8 cellular contexts compared by ENCODE assay signal in the genomic region with DNA sequence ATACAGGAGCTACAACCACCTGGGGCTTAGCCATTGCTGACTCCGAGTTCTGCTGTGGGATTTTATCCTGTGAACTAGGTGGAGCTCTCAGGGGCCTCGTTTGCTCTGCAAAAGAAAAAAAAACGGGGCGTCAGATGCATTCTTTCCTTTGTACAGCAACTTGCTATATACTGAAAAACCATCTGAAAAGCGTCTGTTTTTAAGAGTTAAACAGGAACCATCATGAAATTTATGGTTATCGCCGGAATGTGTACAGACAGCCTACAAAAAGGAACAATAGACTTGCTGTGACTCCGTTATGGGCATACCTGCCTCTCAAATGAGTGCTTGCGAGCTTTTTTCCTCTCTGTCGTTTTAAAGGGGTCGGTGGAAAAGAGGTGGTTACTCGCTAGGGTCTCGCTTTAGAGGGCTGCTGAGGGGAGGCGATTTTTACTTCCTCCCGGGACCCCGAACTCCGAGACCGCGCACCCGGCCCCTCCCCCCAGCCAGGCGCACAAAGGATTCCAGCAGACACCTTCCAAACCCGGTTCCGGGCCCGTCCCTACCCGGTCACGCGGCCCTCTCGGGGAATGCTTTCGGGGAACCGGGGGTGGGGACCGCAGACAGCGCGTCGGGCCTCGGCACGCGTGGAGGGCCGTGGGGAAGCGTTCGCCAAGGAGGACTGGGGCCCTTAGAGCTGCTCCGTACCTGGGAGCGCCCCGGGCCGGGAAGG. TPM values are rescaled to one million over a fixed set of nuclear protein-coding genes. Genes with fewer than 3 reads are reported as not detected.
DNase-seq lines count a peak whose midpoint lies in the region; ATAC-seq and TF ChIP-seq lines count a peak whose summit lies in the region.

No MANE protein-coding gene starts in this region.

- peak overlapping the region; percentile 98 for H3K9ac ChIP-seq in endodermal cell (ENCODE audit: extremely low read depth, low read length, poor library complexity, severe bottlenecking)

- H3K36me3 ChIP-seq in endodermal cell (ENCODE audit: control insufficient read depth, insufficient read depth, low read length) = peaks cover 39% of the 10 kb centered on the region

- H3K9me3 Mint-ChIP-seq in activated CD4-positive, alpha-beta memory T cell treated with anti-CD3 and anti-CD28 coated beads for 36 hours = no peaks in the 10 kb centered on the region
- H3K9me3 Mint-ChIP-seq in endodermal cell = no peaks in the 10 kb centered on the region

- intact Hi-C loops in activated CD4-positive, alpha-beta memory T cell treated with anti-CD3 and anti-CD28 coated beads for 36 hours (cut with micrococcal nuclease) = loop anchor here (1.0 to 5.0 kb wide), 10 partner anchors 23 to 1251 kb away; partner anchors contain the start of genes C5orf34, MRPS30, NNT and ZNF131

- ATAC-seq in GM18498 (IDR thresholded peaks at IDR 0.05; ENCODE audit: unreplicated experiment) = peak; percentile 20
- peak; percentile 32 for ATAC-seq in HG02938 (IDR thresholded peaks at IDR 0.05; ENCODE audit: unreplicated experiment)

- peak; percentile 66 for DNase-seq in NCI-H2227 treated with DMSO at 0.1 percent for 48 hours (lab: John Stamatoyannopoulos, UW)
- peak; percentile 62 for DNase-seq in activated CD4-positive, alpha-beta memory T cell treated with anti-CD3 and anti-CD28 coated beads for 36 hours
- peak; percentile 87 for DNase-seq in endodermal cell
- peak; percentile 90 for DNase-seq in mesenteric fat pad (ENCODE audit: low spot score)
- DNase-seq in stimulated activated CD8-positive, alpha-beta memory T cell treated with anti-CD3 and anti-CD28 coated beads, Interleukin-15, amount 100 ng/mL, for 1 hour (ENCODE audit: low read depth) = peak; percentile 2
- DNase-seq in NCI-H1436 treated with DMSO at 0.1 percent for 48 hours (lab: John Stamatoyannopoulos, UW) = no peak

- peak overlapping the region; percentile 96 for H3K27ac ChIP-seq in endodermal cell (ENCODE audit: low read depth, low read length)

- H3K27me3 ChIP-seq in endodermal cell (ENCODE audit: control insufficient read depth, insufficient read depth, low read length, poor library complexity, severe bottlenecking) = no peaks in the 10 kb centered on the region

- H3K4me1 Mint-ChIP-seq in activated CD4-positive, alpha-beta memory T cell treated with anti-CD3 and anti-CD28 coated beads for 36 hours (ENCODE audit: low read depth) = peaks cover 16% of the 10 kb centered on the region
- peaks cover 12% of the 10 kb centered on the region for H3K4me1 Mint-ChIP-seq in endodermal cell

- POLR2A ChIA-PET in activated CD4-positive, alpha-beta memory T cell treated with anti-CD3 and anti-CD28 coated beads for 36 hours (lab: Charles Lee) = interaction anchor here (0.7 to 2.3 kb wide), 4 partner anchors 8 to 72 kb away, joined by 3 to 19 read pairs (median 8); partner anchors contain the start of genes NNT and TMEM267

- peak overlapping the region; percentile 98 for H3K4me3 ChIP-seq in endodermal cell (ENCODE audit: low read length)

- CTCF ChIA-PET in activated CD4-positive, alpha-beta memory T cell treated with anti-CD3 and anti-CD28 coated beads for 36 hours (lab: Charles Lee) = interaction anchor here (1.1 to 3.1 kb wide), 6 partner anchors 16 to 75 kb away, joined by 4 to 15 read pairs (median 6); partner anchors contain the start of genes C5orf34 and TMEM267

- H3K4me3 Mint-ChIP-seq in activated CD4-positive, alpha-beta memory T cell treated with anti-CD3 and anti-CD28 coated beads for 36 hours = peak overlapping the region; percentile 90
- H3K4me3 Mint-ChIP-seq in endodermal cell = no peak overlapping the region

- H3K9me3 ChIP-seq in endodermal cell (ENCODE audit: control insufficient read depth, low read length) = no peaks in the 10 kb centered on the region

- H3K27ac Mint-ChIP-seq in activated CD4-positive, alpha-beta memory T cell treated with anti-CD3 and anti-CD28 coated beads for 36 hours = peak overlapping the region; percentile 91
- H3K27ac Mint-ChIP-seq in endodermal cell = peak overlapping the region; percentile 98

- 0% methylated on average over 11 to 44 of the region's 44 CpGs for WGBS in endodermal cell (ENCODE audit: insufficient coverage in 1 of 2, insufficient read length in 1 of 2), 2 experiments

- no peaks in the 10 kb centered on the region for H3K27me3 Mint-ChIP-seq in activated CD4-positive, alpha-beta memory T cell treated with anti-CD3 and anti-CD28 coated beads for 36 hours
- H3K27me3 Mint-ChIP-seq in endodermal cell (ENCODE audit: insufficient read depth) = no peaks in the 10 kb centered on the region

- no peak for TF ChIP-seq CTCF in endodermal cell (conservative IDR thresholded peaks at IDR 0.05)

- H3K4me1 ChIP-seq in endodermal cell (ENCODE audit: control insufficient read depth, insufficient read depth, low read length) = peaks cover 6% of the 10 kb centered on the region

- peaks cover 8% of the 10 kb centered on the region for H3K36me3 Mint-ChIP-seq in activated CD4-positive, alpha-beta memory T cell treated with anti-CD3 and anti-CD28 coated beads for 36 hours
- peaks cover 11% of the 10 kb centered on the region for H3K36me3 Mint-ChIP-seq in endodermal cell (ENCODE audit: low read depth)

RNA-seq across cellular contexts. Expression of gene PAIP1, which starts 0.8 kb away (rescaled TPM):
- total RNA-seq in activated CD4-positive, alpha-beta memory T cell treated with anti-CD3 and anti-CD28 coated beads for 36 hours = 10 to 100 TPM; 49.2 to 50.5 TPM
- total RNA-seq in endodermal cell (100 to 1,000 TPM; 115 to 118 TPM), mesenteric fat pad (89.0 TPM)
- polyA plus RNA-seq in endodermal cell (2013, experiment 1 of 2) = 137 TPM
- polyA plus RNA-seq in endodermal cell (2013, experiment 2 of 2) = 134 TPM

RNA-seq across cellular contexts. Expression of gene C5orf34, which starts 41.1 kb away (rescaled TPM):
- total RNA-seq in activated CD4-positive, alpha-beta memory T cell treated with anti-CD3 and anti-CD28 coated beads for 36 hours = 10 to 100 TPM; 11.8 to 13.1 TPM
- 10 to 100 TPM in 1 of 2 donors, 1 to 10 TPM in 1; 7.4 to 13.0 TPM for total RNA-seq in endodermal cell
- 11.3 TPM for polyA plus RNA-seq in endodermal cell (2013, experiment 1 of 2)
- 11.0 TPM for polyA plus RNA-seq in endodermal cell (2013, experiment 2 of 2)
- total RNA-seq in mesenteric fat pad = 1.2 TPM

RNA-seq across cellular contexts. Expression of gene NNT, which starts 46.9 kb away (rescaled TPM):
- 10 to 100 TPM; 96.6 to 99.9 TPM for total RNA-seq in activated CD4-positive, alpha-beta memory T cell treated with anti-CD3 and anti-CD28 coated beads for 36 hours
- total RNA-seq in endodermal cell = 10 to 100 TPM; 27.5 to 27.9 TPM
- 26.1 TPM for polyA plus RNA-seq in endodermal cell (2013, experiment 1 of 2)
- polyA plus RNA-seq in endodermal cell (2013, experiment 2 of 2) = 26.3 TPM
- total RNA-seq in mesenteric fat pad = 81.6 TPM
